Comparison of ENCODE assay signal across 23 cellular contexts in the genomic region with DNA sequence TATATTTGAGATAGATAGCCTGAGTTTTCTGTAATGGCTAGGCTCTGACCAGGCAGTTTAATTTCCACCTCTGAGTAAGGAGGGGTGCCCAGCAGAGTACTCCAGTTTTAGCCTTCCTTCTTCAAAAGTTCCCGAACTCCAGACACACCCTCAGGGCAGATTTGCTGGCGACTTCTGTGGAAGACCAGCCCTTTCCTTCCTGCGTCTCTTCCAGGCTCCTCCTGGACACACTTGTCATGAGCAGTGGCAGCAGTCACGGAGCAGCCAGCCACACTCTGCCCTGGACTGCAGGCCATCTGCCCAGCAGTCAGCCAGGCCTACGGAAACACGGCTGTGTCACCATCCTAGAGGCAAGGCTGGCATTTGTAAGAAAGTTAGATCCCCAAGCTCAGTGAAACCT. TPM values are rescaled to one million over a fixed set of nuclear protein-coding genes. Genes with fewer than 3 reads are reported as not detected.
DNase-seq lines count a peak whose midpoint lies in the region; ATAC-seq, FAIRE-seq and TF ChIP-seq lines count a peak whose summit lies in the region.
"Had no signal": no experiment of that assay in that cellular context is flagged by ENCODE, and none has a peak within 500 bp of the region (broad histone marks: within the 10 kb centered on the region; RNA-seq: fewer than 3 reads in every experiment).

No MANE protein-coding gene starts in this region.

- peaks cover 0 to 2% of the 10 kb centered on the region in 2 experiments; a peak in 1 of 4 replicates for H3K79me2 ChIP-seq in H1 (ENCODE audit: control insufficient read depth in 1 of 2, insufficient read depth in 2 of 2, low read length in 2 of 2)

- H3K56ac ChIP-seq in H1 (replicated peaks; ENCODE audit: insufficient read length, low read depth, low read length) = no peak overlapping the region

- no peak overlapping the region for H2BK15ac ChIP-seq in H1 (ENCODE audit: low read length)

- DNase-seq in heart right ventricle (peak; percentile 15 to 23), Right ventricle myocardium superior (no peak), H1 (ENCODE audit: low read depth in 1 of 2, low spot score in 2 of 2) (no peak), right lobe of liver (peak in 2 of 3 donors; percentile 37 to 61), upper lobe of right lung (no peak), COLO829 (ENCODE audit: low spot score) (no peak), urothelium cell line (ENCODE audit: low spot score) (no peak), NCI-H2029 treated with DMSO at 0.1 percent for 48 hours (lab: John Stamatoyannopoulos, UW) (no peak)
- DNase-seq: 8988T, C1 segment of cervical spinal cord, COR-L47, DMS53, KG1, NCI-H1092 treated with DMSO at 0.1 percent for 48 hours, NCI-H187, NCI-H2171, NCI-H446 treated with DMSO at 0.1 percent for 48 hours, NCI-H774, SHP77 had no signal

- H3K9me3 ChIP-seq in heart right ventricle (no peaks in the 10 kb centered on the region), H1 (ENCODE audit: insufficient read depth in 2 of 2, low read depth in 1 of 2, low read length in 1 of 2) (no peaks in the 10 kb centered on the region), right lobe of liver (no peaks in the 10 kb centered on the region), upper lobe of right lung (no peaks in the 10 kb centered on the region)

- no peak overlapping the region for H3K14ac ChIP-seq in H1 (ENCODE audit: insufficient read length)

- H3K4me3 ChIP-seq in heart right ventricle (no peak overlapping the region), H1 (ENCODE audit: extremely low read depth in 1 of 4, insufficient read depth in 2 of 4, low read depth in 3 of 4, low read length in 4 of 4) (no peak overlapping the region), right lobe of liver (no peak overlapping the region), upper lobe of right lung (no peak overlapping the region)
- H3K4me3 ChIP-seq: GM12878 had no signal

- peaks cover under 1% of the 10 kb centered on the region; the same call in 1 of the 2 replicates for H3K23me2 ChIP-seq in H1 (ENCODE audit: low read depth, low read length)

- no peaks in the 10 kb centered on the region for H3K79me1 ChIP-seq in H1 (ENCODE audit: low read depth, low read length)

- no peaks in the 10 kb centered on the region for H4K20me1 ChIP-seq in H1 (replicated peaks in 1 of 2; ENCODE audit: control insufficient read depth in 1 of 2, insufficient read depth in 2 of 2, low read length in 2 of 2)

- no peak overlapping the region for H3K23ac ChIP-seq in H1 (ENCODE audit: insufficient read length)

- TF ChIP-seq POLR2A in H1 (IDR thresholded peaks at IDR 0.05; ENCODE audit: control extremely low read depth in 1 of 2, low read depth in 2 of 2, low read length in 2 of 2) (no peak), right lobe of liver (IDR thresholded peaks at IDR 0.05) (no peak)

- no peak overlapping the region; the same call in 1 of the 2 replicates for H2BK5ac ChIP-seq in H1 (ENCODE audit: low read depth, low read length)

- no peak overlapping the region for H3K4ac ChIP-seq in H1 (replicated peaks; ENCODE audit: insufficient read length, low read depth, low read length)

- no peak overlapping the region for H4K91ac ChIP-seq in H1 (replicated peaks; ENCODE audit: insufficient read length, low read length)

- 64 to 69% methylated on average over 6 of the region's 6 CpGs for WGBS in heart right ventricle, 2 donors
- WGBS in H1 (ENCODE audit: extremely low coverage in 1 of 2, insufficient coverage in 1 of 2, insufficient read length in 1 of 2, insufficient replicate concordance in 2 of 2, low coverage in 1 of 2, low lambda C conversion rate in 2 of 2, missing lambda C conversion rate in 1 of 2), 2 experiments = 92% methylated on average over 6 of the region's 6 CpGs; no CpG with 5 or more reads in 1 of the 2 experiments
- 58% methylated on average over 4 of the region's 6 CpGs for WGBS in right lobe of liver (ENCODE audit: insufficient coverage, low coverage, low lambda C conversion rate, missing lambda C conversion rate)

- H3K36me3 ChIP-seq in heart right ventricle (no peaks in the 10 kb centered on the region), H1 (ENCODE audit: control insufficient read depth in 2 of 4, insufficient read depth in 4 of 4, low read length in 3 of 4) (no peaks in the 10 kb centered on the region), right lobe of liver (no peaks in the 10 kb centered on the region), upper lobe of right lung (no peaks in the 10 kb centered on the region)

- POLR2A ChIA-PET in H1 (lab: Charles Lee; ENCODE audit: partially characterized antibody) = no interaction called here

- H3K18ac ChIP-seq in H1 (ENCODE audit: extremely low read depth, low read length) = no peak overlapping the region

- peak overlapping the region; percentile 75; the same call in 1 of the 2 replicates for H2BK12ac ChIP-seq in H1 (ENCODE audit: low read depth, low read length)

- H3K27ac ChIP-seq in heart right ventricle (peak overlapping the region in 1 of 10 donors; percentile 17), H1 (ENCODE audit: low read depth, low read length) (no peak overlapping the region), right lobe of liver (no peak overlapping the region), upper lobe of right lung (no peak overlapping the region)

- H2BK120ac ChIP-seq in H1 (replicated peaks; ENCODE audit: low read depth, low read length) = no peak overlapping the region

- FAIRE-seq in H1 (lab: Jason Lieb, UNC) (no peak), urothelium cell line (lab: Jason Lieb, UNC) (no peak)
- FAIRE-seq: GM12878, GM18507 had no signal

- no peak overlapping the region for H3K9ac ChIP-seq in H1 (replicated peaks in 1 of 4; ENCODE audit: extremely low read depth in 1 of 4, low read depth in 3 of 4, low read length in 3 of 4)

- CTCF ChIA-PET in H1 (lab: Charles Lee; ENCODE audit: partially characterized antibody) = no interaction called here

- H2AK5ac ChIP-seq in H1 (ENCODE audit: low read depth, low read length) = no peak overlapping the region; the same call in 1 of the 2 replicates

- no peak overlapping the region for H2BK20ac ChIP-seq in H1 (ENCODE audit: low read length)

- peaks cover 0 to 44% (median 11%) of the 10 kb centered on the region in 9 donors for H3K4me1 ChIP-seq in heart right ventricle
- peaks cover under 1 to 5% (median 4%) of the 10 kb centered on the region in 4 experiments; a peak in 6 of 7 replicates for H3K4me1 ChIP-seq in H1 (replicated peaks in 1 of 4; ENCODE audit: control insufficient read depth in 3 of 4, insufficient read depth in 4 of 4, low read length in 3 of 4)
- no peaks in the 10 kb centered on the region for H3K4me1 ChIP-seq in right lobe of liver
- peaks cover 5% of the 10 kb centered on the region for H3K4me1 ChIP-seq in upper lobe of right lung

- ATAC-seq in heart right ventricle = peak in 7 of 8 donors; percentile 40 to 80 (median 69)
- ATAC-seq in Right ventricle myocardium superior (ENCODE audit: poor library complexity) = no peak
- peak; percentile 61 to 81 (median 76) for ATAC-seq in right lobe of liver
- ATAC-seq in upper lobe of right lung = peak; percentile 67
- ATAC-seq: GM12878 had no signal

- H3K27me3 ChIP-seq in heart right ventricle (peaks cover 0 to 23% (median 2%) of the 10 kb centered on the region in 7 donors), H1 (replicated peaks in 1 of 4; ENCODE audit: control insufficient read depth in 3 of 4, extremely low read depth in 1 of 4, insufficient read depth in 3 of 4, low read length in 3 of 4) (peaks cover 0 to 3% (median 1%) of the 10 kb centered on the region in 4 experiments; a peak in 5 of 7 replicates), right lobe of liver (no peaks in the 10 kb centered on the region), upper lobe of right lung (peaks cover 4% of the 10 kb centered on the region)

- no peak overlapping the region for H4K5ac ChIP-seq in H1 (ENCODE audit: insufficient read length, low read depth, low read length)

- TF ChIP-seq EP300 in H1 (IDR thresholded peaks at IDR 0.05; ENCODE audit: borderline replicate concordance in 1 of 2, low read depth in 2 of 2, low read length in 2 of 2) = no peak

- no peak overlapping the region for H3K4me2 ChIP-seq in H1 (ENCODE audit: insufficient read depth in 1 of 2, low read depth in 2 of 2, low read length in 2 of 2)

- H2AFZ ChIP-seq in H1 (ENCODE audit: low read length) = no peak overlapping the region

- no peak overlapping the region for H4K8ac ChIP-seq in H1 (ENCODE audit: extremely low read depth, insufficient read depth, low read length)

- intact Hi-C loops in heart right ventricle (cut with DNase I) (no loop called here), Right ventricle myocardium superior (cut with DNase I) (no loop called here), right lobe of liver (cut with DNase I) (no loop called here), upper lobe of right lung (cut with DNase I) (no loop called here)

- no peak for TF ChIP-seq RAD21 in H1 (IDR thresholded peaks at IDR 0.05 in 1 of 2, conservative IDR thresholded peaks at IDR 0.05 in 1 of 2; ENCODE audit: low read depth in 2 of 2, low read length in 2 of 2)

- no peak for TF ChIP-seq CTCF in heart right ventricle (IDR thresholded peaks at IDR 0.05)
- no peak for TF ChIP-seq CTCF in H1 (IDR thresholded peaks at IDR 0.05; ENCODE audit: control extremely low read depth in 1 of 3, insufficient read depth in 1 of 3, low read depth in 1 of 3, low read length in 3 of 3)
- no peak for TF ChIP-seq CTCF in right lobe of liver (IDR thresholded peaks at IDR 0.05)
- TF ChIP-seq CTCF in upper lobe of right lung (IDR thresholded peaks at IDR 0.05) = no peak

TF ChIP-seq in H1, 55 proteins besides CTCF, POLR2A, EP300 and RAD21 (continues in another document):
- TF ChIP-seq HDAC2 (IDR thresholded peaks at IDR 0.05; ENCODE audit: borderline replicate concordance in 1 of 2, low read depth in 2 of 2, low read length in 2 of 2) = no peak
- TF ChIP-seq CHD2 (IDR thresholded peaks at IDR 0.05; ENCODE audit: low read length) = no peak
- TF ChIP-seq NANOG (IDR thresholded peaks at IDR 0.05; ENCODE audit: insufficient read depth, low read depth, low read length, poor library complexity, severe bottlenecking) = no peak
- TF ChIP-seq GTF2F1 (IDR thresholded peaks at IDR 0.05; ENCODE audit: borderline replicate concordance, low read depth, low read length) = no peak
- no peak for TF ChIP-seq KDM4A (IDR thresholded peaks at IDR 0.05; ENCODE audit: low read depth, low read length, severe bottlenecking)

RNA-seq across cellular contexts. Expression of a gene that starts 6.6 kb away (rescaled TPM):
- 10 to 100 TPM; 34.9 to 76.3 (median 47.2) TPM for total RNA-seq in heart right ventricle
- polyA plus RNA-seq in heart right ventricle = 10 to 100 TPM; 15.2 to 22.9 TPM
- 42.0 TPM for total RNA-seq in Right ventricle myocardium superior
- total RNA-seq in H1 (2021; fragmentation: NEBNext Ultra II Directional; extraction: Animal tissue kit (Norgen Biotek cat#: 25700)) = 82.1 and 90.2 TPM in 2 replicates
- 19.7 and 25.3 TPM in 2 replicates for polyA plus RNA-seq in H1 (2011; rRNA removed)
- 23.1 TPM for polyA plus RNA-seq in H1 (2011; cell fraction: cytosol; rRNA removed)
- polyA plus RNA-seq in H1 (2011; cell fraction: nucleus; rRNA removed) = 64.4 TPM
- polyA plus RNA-seq in H1 (2012, experiment 1 of 2) = 31.7 to 56.7 TPM (median 41.7 TPM) in 4 replicates
- polyA plus RNA-seq in H1 (2012, experiment 2 of 2) = 3.4 TPM
- 79.6 TPM for polyA plus RNA-seq in H1 (2013, experiment 1 of 2)
- polyA plus RNA-seq in H1 (2013, experiment 2 of 2) = 76.6 TPM
- 73.4 and 80.6 TPM in 2 replicates for polyA minus RNA-seq in H1 (2011; rRNA and poly(A)+ RNA removed)
- polyA minus RNA-seq in H1 (2011; cell fraction: cytosol; rRNA and poly(A)+ RNA removed) = 41.2 TPM
- 70.9 TPM for polyA minus RNA-seq in H1 (2011; cell fraction: nucleus; rRNA and poly(A)+ RNA removed)
- 10 to 100 TPM; 10.6 to 66.4 (median 20.5) TPM for total RNA-seq in right lobe of liver
- 72.4 TPM for total RNA-seq in upper lobe of right lung
- total RNA-seq: G401, MCF 10A had no signal

Comparison
In these comparisons a context has a peak if more than half of its experiments do, and no peak if none do; other contexts are left out.
1. DNase-seq: peak in heart right ventricle (2 of 2) and right lobe of liver (2 of 3); none in Right ventricle myocardium superior (single experiment), H1 (0 of 2), upper lobe of right lung (single experiment), COLO829 (single experiment), urothelium cell line (single experiment) and NCI-H2029 treated with DMSO at 0.1 percent for 48 hours (single experiment).